ENCODE assay signal across 1 cellular context in the genomic region with DNA sequence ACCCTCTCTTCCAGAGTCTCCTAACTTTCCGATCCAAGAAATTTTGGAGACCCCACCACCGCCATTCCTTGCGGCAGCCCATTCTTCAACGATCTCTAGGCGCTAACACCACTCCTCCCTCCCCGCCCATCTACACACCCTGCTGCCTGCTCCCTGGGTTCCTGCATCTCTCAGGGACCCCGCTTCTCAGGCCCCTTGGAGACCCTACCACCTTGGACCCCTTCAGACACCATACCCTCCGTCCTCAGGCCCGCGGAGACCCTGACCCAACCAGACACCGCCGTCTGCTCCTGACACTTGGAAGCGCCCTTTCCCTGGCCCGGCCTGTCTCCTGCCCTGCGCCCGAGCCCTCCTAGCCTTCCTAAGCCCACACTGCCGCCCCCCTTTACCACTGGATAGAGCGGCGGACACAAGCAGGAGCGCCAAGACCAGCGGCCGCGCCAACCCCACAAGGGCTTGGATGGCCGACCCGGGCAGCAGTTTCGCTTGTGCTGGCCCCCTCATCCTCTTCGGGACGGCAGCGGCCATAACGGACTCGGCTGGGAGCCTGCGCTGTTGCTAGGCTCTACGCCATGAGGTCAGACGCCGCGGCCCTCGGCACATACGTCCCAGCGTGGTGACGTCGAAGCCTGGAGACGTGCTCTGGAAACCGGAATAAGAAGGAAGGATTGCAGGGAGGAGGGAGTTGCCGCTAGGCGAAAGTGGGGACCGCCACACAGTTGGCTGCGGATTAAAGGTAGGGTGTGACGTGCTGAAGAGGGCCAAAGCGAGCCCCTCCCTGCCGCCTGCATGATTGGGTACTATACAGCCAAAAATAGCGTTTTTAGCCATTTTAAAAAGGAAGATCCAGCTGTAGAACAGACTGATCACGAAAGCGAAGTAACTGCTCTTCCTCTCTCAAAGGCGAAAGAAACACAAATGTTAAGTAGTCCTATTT.
TF ChIP-seq lines count a peak whose summit lies in the region.

C5orf15 (minus strand) TSS at position 569 of the 937 bp plus-strand sequence; CDS start at position 528, 41 bp downstream.

TF ChIP-seq in K562, 482 proteins besides CTCF, POLR2A, EP300 and RAD21 (continued from another document and continues in another):
- TF ChIP-seq, protein P1, sequence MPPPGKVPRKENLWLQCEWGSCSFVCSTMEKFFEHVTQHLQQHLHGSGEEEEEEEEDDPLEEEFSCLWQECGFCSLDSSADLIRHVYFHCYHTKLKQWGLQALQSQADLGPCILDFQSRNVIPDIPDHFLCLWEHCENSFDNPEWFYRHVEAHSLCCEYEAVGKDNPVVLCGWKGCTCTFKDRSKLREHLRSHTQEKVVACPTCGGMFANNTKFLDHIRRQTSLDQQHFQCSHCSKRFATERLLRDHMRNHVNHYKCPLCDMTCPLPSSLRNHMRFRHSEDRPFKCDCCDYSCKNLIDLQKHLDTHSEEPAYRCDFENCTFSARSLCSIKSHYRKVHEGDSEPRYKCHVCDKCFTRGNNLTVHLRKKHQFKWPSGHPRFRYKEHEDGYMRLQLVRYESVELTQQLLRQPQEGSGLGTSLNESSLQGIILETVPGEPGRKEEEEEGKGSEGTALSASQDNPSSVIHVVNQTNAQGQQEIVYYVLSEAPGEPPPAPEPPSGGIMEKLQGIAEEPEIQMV (tag; conservative IDR thresholded peaks at IDR 0.05; ENCODE audit: low read depth), result peak; percentile 75
- no peak for TF ChIP-seq CHCHD3 (CRISPR knock-in tag; IDR thresholded peaks at IDR 0.05)
- no peak for TF ChIP-seq BHLHE40 (IDR thresholded peaks at IDR 0.05; ENCODE audit: low read length)
- no peak for TF ChIP-seq ZNF707 (CRISPR knock-in tag; conservative IDR thresholded peaks at IDR 0.05)
- no peak for TF ChIP-seq ZNF586 (CRISPR knock-in tag; conservative IDR thresholded peaks at IDR 0.05)
- TF ChIP-seq NFXL1 (CRISPR knock-in tag; IDR thresholded peaks at IDR 0.05), result no peak
- no peak for TF ChIP-seq GTF2A2 (tag; IDR thresholded peaks at IDR 0.05)
- TF ChIP-seq PHTF2 (CRISPR knock-in tag; IDR thresholded peaks at IDR 0.05), result no peak
- no peak for TF ChIP-seq DLX4 (CRISPR knock-in tag; IDR thresholded peaks at IDR 0.05)
- TF ChIP-seq ZFP36 (IDR thresholded peaks at IDR 0.05; ENCODE audit: low read depth, low read length, partially characterized antibody), result peak; percentile 35
- TF ChIP-seq, protein P2, sequence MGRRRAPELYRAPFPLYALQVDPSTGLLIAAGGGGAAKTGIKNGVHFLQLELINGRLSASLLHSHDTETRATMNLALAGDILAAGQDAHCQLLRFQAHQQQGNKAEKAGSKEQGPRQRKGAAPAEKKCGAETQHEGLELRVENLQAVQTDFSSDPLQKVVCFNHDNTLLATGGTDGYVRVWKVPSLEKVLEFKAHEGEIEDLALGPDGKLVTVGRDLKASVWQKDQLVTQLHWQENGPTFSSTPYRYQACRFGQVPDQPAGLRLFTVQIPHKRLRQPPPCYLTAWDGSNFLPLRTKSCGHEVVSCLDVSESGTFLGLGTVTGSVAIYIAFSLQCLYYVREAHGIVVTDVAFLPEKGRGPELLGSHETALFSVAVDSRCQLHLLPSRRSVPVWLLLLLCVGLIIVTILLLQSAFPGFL (CRISPR knock-in tag; IDR thresholded peaks at IDR 0.05), result no peak
- TF ChIP-seq TARDBP (IDR thresholded peaks at IDR 0.05), result peak; percentile 52; the same call in 1 of the 2 replicates
- no peak for TF ChIP-seq TRIM24 (IDR thresholded peaks at IDR 0.05)
- TF ChIP-seq PHF8 (IDR thresholded peaks at IDR 0.05; ENCODE audit: borderline replicate concordance, low read length), result peak; percentile 95; the same call in 1 of the 2 replicates
- peak; percentile 80 for TF ChIP-seq MAX (CRISPR knock-in tag; IDR thresholded peaks at IDR 0.05)
- TF ChIP-seq KLF6 (CRISPR knock-in tag; IDR thresholded peaks at IDR 0.05; ENCODE audit: borderline replicate concordance), result no peak
- TF ChIP-seq ZNF165 (CRISPR knock-in tag; IDR thresholded peaks at IDR 0.05; ENCODE audit: borderline replicate concordance), result no peak
- no peak for TF ChIP-seq ZNF77 (CRISPR knock-in tag; IDR thresholded peaks at IDR 0.05)
- no peak for TF ChIP-seq ZEB2 (IDR thresholded peaks at IDR 0.05)
- TF ChIP-seq, protein P3, sequence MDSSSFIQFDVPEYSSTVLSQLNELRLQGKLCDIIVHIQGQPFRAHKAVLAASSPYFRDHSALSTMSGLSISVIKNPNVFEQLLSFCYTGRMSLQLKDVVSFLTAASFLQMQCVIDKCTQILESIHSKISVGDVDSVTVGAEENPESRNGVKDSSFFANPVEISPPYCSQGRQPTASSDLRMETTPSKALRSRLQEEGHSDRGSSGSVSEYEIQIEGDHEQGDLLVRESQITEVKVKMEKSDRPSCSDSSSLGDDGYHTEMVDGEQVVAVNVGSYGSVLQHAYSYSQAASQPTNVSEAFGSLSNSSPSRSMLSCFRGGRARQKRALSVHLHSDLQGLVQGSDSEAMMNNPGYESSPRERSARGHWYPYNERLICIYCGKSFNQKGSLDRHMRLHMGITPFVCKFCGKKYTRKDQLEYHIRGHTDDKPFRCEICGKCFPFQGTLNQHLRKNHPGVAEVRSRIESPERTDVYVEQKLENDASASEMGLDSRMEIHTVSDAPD (CRISPR knock-in tag; IDR thresholded peaks at IDR 0.05), result no peak
- TF ChIP-seq BACH1 (tag; IDR thresholded peaks at IDR 0.05), result no peak
- no peak for TF ChIP-seq ZNF282 (CRISPR knock-in tag; IDR thresholded peaks at IDR 0.05)
- TF ChIP-seq ZNF830 (CRISPR knock-in tag; IDR thresholded peaks at IDR 0.05), result no peak
- no peak for TF ChIP-seq ZNF57 (CRISPR knock-in tag; IDR thresholded peaks at IDR 0.05)
- TF ChIP-seq ZNF263 (CRISPR knock-in tag; IDR thresholded peaks at IDR 0.05; ENCODE audit: borderline replicate concordance), result peak; percentile 83; the same call in 1 of the 2 replicates
- no peak for TF ChIP-seq TSHZ1 (CRISPR knock-in tag; IDR thresholded peaks at IDR 0.05)
- TF ChIP-seq E2F1 (CRISPR knock-in tag; IDR thresholded peaks at IDR 0.05), result no peak
- TF ChIP-seq, protein P4, sequence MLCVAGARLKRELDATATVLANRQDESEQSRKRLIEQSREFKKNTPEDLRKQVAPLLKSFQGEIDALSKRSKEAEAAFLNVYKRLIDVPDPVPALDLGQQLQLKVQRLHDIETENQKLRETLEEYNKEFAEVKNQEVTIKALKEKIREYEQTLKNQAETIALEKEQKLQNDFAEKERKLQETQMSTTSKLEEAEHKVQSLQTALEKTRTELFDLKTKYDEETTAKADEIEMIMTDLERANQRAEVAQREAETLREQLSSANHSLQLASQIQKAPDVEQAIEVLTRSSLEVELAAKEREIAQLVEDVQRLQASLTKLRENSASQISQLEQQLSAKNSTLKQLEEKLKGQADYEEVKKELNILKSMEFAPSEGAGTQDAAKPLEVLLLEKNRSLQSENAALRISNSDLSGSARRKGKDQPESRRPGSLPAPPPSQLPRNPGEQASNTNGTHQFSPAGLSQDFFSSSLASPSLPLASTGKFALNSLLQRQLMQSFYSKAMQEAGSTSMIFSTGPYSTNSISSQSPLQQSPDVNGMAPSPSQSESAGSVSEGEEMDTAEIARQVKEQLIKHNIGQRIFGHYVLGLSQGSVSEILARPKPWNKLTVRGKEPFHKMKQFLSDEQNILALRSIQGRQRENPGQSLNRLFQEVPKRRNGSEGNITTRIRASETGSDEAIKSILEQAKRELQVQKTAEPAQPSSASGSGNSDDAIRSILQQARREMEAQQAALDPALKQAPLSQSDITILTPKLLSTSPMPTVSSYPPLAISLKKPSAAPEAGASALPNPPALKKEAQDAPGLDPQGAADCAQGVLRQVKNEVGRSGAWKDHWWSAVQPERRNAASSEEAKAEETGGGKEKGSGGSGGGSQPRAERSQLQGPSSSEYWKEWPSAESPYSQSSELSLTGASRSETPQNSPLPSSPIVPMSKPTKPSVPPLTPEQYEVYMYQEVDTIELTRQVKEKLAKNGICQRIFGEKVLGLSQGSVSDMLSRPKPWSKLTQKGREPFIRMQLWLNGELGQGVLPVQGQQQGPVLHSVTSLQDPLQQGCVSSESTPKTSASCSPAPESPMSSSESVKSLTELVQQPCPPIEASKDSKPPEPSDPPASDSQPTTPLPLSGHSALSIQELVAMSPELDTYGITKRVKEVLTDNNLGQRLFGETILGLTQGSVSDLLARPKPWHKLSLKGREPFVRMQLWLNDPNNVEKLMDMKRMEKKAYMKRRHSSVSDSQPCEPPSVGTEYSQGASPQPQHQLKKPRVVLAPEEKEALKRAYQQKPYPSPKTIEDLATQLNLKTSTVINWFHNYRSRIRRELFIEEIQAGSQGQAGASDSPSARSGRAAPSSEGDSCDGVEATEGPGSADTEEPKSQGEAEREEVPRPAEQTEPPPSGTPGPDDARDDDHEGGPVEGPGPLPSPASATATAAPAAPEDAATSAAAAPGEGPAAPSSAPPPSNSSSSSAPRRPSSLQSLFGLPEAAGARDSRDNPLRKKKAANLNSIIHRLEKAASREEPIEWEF (CRISPR knock-in tag; IDR thresholded peaks at IDR 0.05), result no peak
- TF ChIP-seq HOMEZ (CRISPR knock-in tag; IDR thresholded peaks at IDR 0.05), result no peak
- no peak for TF ChIP-seq SRSF7 (optimal IDR thresholded peaks at IDR 0.05; ENCODE audit: low read depth, low read length)
- no peak for TF ChIP-seq SNAPC5 (CRISPR knock-in tag; IDR thresholded peaks at IDR 0.05)
- no peak for TF ChIP-seq HDAC6 (IDR thresholded peaks at IDR 0.05; ENCODE audit: low read depth, low read length)
- no peak for TF ChIP-seq FOXJ3 (CRISPR knock-in tag; IDR thresholded peaks at IDR 0.05)
- TF ChIP-seq SIRT6 (IDR thresholded peaks at IDR 0.05; ENCODE audit: low read depth, low read length), result no peak
- no peak for TF ChIP-seq ZNF384 (IDR thresholded peaks at IDR 0.05; ENCODE audit: low read depth, low read length)
- TF ChIP-seq NCOA1 (IDR thresholded peaks at IDR 0.05; ENCODE audit: low read depth), result peak; percentile 44; the same call in 1 of the 2 replicates
- TF ChIP-seq ZNF121 (CRISPR knock-in tag; conservative IDR thresholded peaks at IDR 0.05), result no peak
- peak; percentile 19; the same call in 1 of the 2 replicates for TF ChIP-seq TCF3 (CRISPR knock-in tag; IDR thresholded peaks at IDR 0.05)
- TF ChIP-seq ATF4 (CRISPR knock-in tag; IDR thresholded peaks at IDR 0.05), result no peak
- TF ChIP-seq SMARCC2 (IDR thresholded peaks at IDR 0.05; ENCODE audit: low read depth), result no peak
- no peak for TF ChIP-seq NEUROD1 (IDR thresholded peaks at IDR 0.05; ENCODE audit: borderline replicate concordance, low read depth, low read length, partially characterized antibody)
- no peak for TF ChIP-seq ZNF431 (CRISPR knock-in tag; IDR thresholded peaks at IDR 0.05)
- no peak for TF ChIP-seq ARNT (IDR thresholded peaks at IDR 0.05)
- TF ChIP-seq U2AF2 (optimal IDR thresholded peaks at IDR 0.05; ENCODE audit: low read depth, low read length), result no peak
- TF ChIP-seq RCOR1 (IDR thresholded peaks at IDR 0.05; ENCODE audit: borderline replicate concordance in 1 of 2, low read depth in 2 of 2, low read length in 2 of 2), result peak in 1 of 2 experiments; percentile 38; a peak in 1 of 4 replicates
